Comparison of ENCODE assay signal across 1 cellular context in the genomic region with DNA sequence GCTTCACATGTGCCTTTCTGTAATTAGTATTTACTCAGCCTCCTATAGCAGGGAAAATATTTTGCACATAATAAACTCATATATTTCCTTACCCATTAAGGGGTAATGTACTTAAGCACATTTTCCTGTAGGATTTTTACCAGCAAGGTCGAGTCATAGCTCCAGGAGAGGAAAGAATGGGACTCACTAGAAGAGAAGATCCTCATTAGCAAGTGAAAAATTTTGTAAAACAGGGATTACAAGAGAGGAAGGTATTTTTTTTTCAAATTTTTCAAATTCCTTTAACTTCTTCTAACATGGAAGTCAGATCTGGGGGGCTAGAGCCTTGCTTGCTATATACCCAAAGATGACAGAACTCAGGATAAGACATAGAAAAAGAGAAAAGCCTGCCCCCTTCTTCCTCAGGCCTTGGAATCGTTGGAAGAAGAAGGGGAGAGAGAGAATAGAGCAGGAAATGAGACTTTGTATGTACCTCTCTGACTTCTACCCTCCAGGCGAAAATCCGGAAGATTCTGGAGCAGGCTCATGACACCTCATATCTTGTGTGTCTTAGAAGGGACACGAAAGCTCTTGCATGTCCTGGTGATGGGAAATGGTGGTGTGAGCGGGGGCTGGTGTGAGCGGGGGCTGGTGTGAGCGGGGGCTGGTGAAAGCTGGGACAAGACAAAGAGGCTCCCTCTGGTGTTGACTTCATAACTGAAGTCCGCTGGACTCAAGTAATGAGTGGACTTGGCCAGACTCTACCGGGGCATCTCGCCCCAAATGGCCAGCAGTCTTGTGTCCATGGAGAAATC.
TF ChIP-seq lines count a peak whose summit lies in the region.

No MANE protein-coding gene starts in this region.

TF ChIP-seq in GM23338, 12 proteins besides CTCF, POLR2A, EP300 and RAD21:
- TF ChIP-seq EZH2phosphoT487 (IDR thresholded peaks at IDR 0.05; ENCODE audit: unreplicated experiment) (no peak), EZH2 (IDR thresholded peaks at IDR 0.05; ENCODE audit: low read depth, unreplicated experiment) (no peak), STAT1 (IDR thresholded peaks at IDR 0.05; ENCODE audit: unreplicated experiment) (no peak)
- TF ChIP-seq, protein P1, sequence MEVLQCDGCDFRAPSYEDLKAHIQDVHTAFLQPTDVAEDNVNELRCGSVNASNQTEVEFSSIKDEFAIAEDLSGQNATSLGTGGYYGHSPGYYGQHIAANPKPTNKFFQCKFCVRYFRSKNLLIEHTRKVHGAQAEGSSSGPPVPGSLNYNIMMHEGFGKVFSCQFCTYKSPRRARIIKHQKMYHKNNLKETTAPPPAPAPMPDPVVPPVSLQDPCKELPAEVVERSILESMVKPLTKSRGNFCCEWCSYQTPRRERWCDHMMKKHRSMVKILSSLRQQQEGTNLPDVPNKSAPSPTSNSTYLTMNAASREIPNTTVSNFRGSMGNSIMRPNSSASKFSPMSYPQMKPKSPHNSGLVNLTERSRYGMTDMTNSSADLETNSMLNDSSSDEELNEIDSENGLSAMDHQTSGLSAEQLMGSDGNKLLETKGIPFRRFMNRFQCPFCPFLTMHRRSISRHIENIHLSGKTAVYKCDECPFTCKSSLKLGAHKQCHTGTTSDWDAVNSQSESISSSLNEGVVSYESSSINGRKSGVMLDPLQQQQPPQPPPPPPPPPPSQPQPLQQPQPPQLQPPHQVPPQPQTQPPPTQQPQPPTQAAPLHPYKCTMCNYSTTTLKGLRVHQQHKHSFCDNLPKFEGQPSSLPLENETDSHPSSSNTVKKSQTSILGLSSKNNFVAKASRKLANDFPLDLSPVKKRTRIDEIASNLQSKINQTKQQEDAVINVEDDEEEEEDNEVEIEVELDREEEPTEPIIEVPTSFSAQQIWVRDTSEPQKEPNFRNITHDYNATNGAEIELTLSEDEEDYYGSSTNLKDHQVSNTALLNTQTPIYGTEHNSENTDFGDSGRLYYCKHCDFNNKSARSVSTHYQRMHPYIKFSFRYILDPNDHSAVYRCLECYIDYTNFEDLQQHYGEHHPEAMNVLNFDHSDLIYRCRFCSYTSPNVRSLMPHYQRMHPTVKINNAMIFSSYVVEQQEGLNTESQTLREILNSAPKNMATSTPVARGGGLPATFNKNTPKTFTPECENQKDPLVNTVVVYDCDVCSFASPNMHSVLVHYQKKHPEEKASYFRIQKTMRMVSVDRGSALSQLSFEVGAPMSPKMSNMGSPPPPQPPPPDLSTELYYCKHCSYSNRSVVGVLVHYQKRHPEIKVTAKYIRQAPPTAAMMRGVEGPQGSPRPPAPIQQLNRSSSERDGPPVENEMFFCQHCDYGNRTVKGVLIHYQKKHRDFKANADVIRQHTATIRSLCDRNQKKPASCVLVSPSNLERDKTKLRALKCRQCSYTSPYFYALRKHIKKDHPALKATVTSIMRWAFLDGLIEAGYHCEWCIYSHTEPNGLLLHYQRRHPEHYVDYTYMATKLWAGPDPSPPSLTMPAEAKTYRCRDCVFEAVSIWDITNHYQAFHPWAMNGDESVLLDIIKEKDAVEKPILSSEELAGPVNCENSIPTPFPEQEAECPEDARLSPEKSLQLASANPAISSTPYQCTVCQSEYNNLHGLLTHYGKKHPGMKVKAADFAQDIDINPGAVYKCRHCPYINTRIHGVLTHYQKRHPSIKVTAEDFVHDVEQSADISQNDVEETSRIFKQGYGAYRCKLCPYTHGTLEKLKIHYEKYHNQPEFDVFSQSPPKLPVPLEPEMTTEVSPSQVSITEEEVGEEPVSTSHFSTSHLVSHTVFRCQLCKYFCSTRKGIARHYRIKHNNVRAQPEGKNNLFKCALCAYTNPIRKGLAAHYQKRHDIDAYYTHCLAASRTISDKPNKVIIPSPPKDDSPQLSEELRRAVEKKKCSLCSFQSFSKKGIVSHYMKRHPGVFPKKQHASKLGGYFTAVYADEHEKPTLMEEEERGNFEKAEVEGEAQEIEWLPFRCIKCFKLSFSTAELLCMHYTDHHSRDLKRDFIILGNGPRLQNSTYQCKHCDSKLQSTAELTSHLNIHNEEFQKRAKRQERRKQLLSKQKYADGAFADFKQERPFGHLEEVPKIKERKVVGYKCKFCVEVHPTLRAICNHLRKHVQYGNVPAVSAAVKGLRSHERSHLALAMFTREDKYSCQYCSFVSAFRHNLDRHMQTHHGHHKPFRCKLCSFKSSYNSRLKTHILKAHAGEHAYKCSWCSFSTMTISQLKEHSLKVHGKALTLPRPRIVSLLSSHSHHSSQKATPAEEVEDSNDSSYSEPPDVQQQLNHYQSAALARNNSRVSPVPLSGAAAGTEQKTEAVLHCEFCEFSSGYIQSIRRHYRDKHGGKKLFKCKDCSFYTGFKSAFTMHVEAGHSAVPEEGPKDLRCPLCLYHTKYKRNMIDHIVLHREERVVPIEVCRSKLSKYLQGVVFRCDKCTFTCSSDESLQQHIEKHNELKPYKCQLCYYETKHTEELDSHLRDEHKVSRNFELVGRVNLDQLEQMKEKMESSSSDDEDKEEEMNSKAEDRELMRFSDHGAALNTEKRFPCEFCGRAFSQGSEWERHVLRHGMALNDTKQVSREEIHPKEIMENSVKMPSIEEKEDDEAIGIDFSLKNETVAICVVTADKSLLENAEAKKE (CRISPR knock-in tag; IDR thresholded peaks at IDR 0.05): no peak
TF ChIP-seq in GM23338: peak in this region for 0.
